ENCODE assay signal across 16 cellular contexts in the genomic region with DNA sequence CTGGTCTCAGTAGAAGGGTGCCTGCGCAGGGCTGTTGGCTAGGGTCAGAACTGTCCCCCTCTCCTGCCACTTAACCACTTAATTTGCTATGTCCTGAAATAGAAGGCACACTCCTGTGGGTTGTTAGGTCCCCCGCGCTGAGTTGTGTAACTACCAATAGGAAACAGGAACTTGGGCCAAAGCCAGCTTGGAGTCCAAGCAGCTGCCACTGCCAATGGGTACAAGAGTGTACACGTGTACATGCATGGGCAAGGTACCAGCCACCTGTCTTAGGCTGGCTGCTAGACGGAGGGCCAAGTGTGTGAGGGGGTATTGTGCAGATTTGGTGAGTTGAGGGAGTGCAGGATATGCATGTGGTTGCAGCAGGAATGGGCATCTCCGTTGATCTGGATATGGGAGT. TPM values are rescaled to one million over a fixed set of nuclear protein-coding genes. Genes with fewer than 3 reads are reported as not detected.
DNase-seq lines count a peak whose midpoint lies in the region; ATAC-seq, FAIRE-seq and TF ChIP-seq lines count a peak whose summit lies in the region.
"Had no signal": no experiment of that assay in that cellular context is flagged by ENCODE, and none has a peak within 500 bp of the region (broad histone marks: within the 10 kb centered on the region; RNA-seq: fewer than 3 reads in every experiment).

No MANE protein-coding gene starts in this region.

- POLR2A ChIA-PET in HepG2 (lab: Yijun Ruan, JAX) = no interaction called here

- intact Hi-C loops in right lobe of liver (cut with DNase I) (loop anchor here in 1 of 2 donors (5.0 kb wide), 1 partner anchor 63 kb away; no protein-coding TSS in a partner anchor), HepG2 (cut with micrococcal nuclease; ENCODE audit: unreplicated experiment) (no loop called here), upper lobe of right lung (cut with DNase I) (no loop called here)

- ATAC-seq in right lobe of liver = peak; percentile 12 to 50 (median 46)
- ATAC-seq in HepG2 = no peak
- peak; percentile 52 for ATAC-seq in upper lobe of right lung
- ATAC-seq in HG03139 (IDR thresholded peaks at IDR 0.05; ENCODE audit: unreplicated experiment) = no peak

- TF ChIP-seq RAD21 in HepG2 (CRISPR knock-in tag; IDR thresholded peaks at IDR 0.05) = no peak

- 5% methylated on average over 6 of the region's 6 CpGs for WGBS in right lobe of liver (ENCODE audit: insufficient coverage, low coverage, low lambda C conversion rate, missing lambda C conversion rate)
- 5% methylated on average over 3 of the region's 6 CpGs for WGBS in HepG2 (ENCODE audit: low lambda C conversion rate)

- H4K20me1 ChIP-seq in HepG2 (ENCODE audit: insufficient read depth, low read length) = peaks cover 11% of the 10 kb centered on the region

- BruUV-seq in HepG2 (replicated peaks; lab: Mats Ljungman, UMichigan) = no TSS peak

- H2AFZ ChIP-seq in HepG2 (ENCODE audit: low read length) = no peak overlapping the region

- TF ChIP-seq POLR2A in right lobe of liver (IDR thresholded peaks at IDR 0.05) = no peak
- no peak for TF ChIP-seq POLR2A in HepG2 (IDR thresholded peaks at IDR 0.05; ENCODE audit: insufficient read depth in 1 of 2, low read depth in 2 of 2, low read length in 2 of 2)

- no peaks in the 10 kb centered on the region for H3K9me3 ChIP-seq in right lobe of liver
- H3K9me3 ChIP-seq in HepG2 (ENCODE audit: low read length) = no peaks in the 10 kb centered on the region
- no peaks in the 10 kb centered on the region for H3K9me3 ChIP-seq in upper lobe of right lung
- H3K9me3 ChIP-seq: esophagus squamous epithelium, prostate gland, SK-N-SH had no signal

- H3K36me3 ChIP-seq in right lobe of liver (no peaks in the 10 kb centered on the region), HepG2 (replicated peaks in 1 of 2; ENCODE audit: control insufficient read depth in 1 of 2, insufficient read depth in 2 of 2, low read length in 2 of 2) (no peaks in the 10 kb centered on the region), bronchial epithelial cell (ENCODE audit: control insufficient read depth, insufficient read depth, low read length) (no peaks in the 10 kb centered on the region), upper lobe of right lung (no peaks in the 10 kb centered on the region)
- H3K36me3 ChIP-seq: esophagus squamous epithelium, prostate gland had no signal

- H3K4me2 ChIP-seq in HepG2 (ENCODE audit: low read depth, low read length) = no peak overlapping the region
- H3K4me2 ChIP-seq: SK-N-SH had no signal

- FAIRE-seq in HepG2 (lab: Jason Lieb, UNC) (no peak), bronchial epithelial cell (lab: Jason Lieb, UNC) (peak; percentile 52)

- H3K4me1 ChIP-seq in right lobe of liver (peaks cover 0 to 6% (median 0%) of the 10 kb centered on the region in 4 donors), HepG2 (ENCODE audit: insufficient read depth, low read length) (peaks cover 2% of the 10 kb centered on the region), upper lobe of right lung (peaks cover 13% of the 10 kb centered on the region)

- in situ Hi-C loops in HepG2 (cut with HindIII; ENCODE audit: extremely low pct_ligation_motif_present, low pct_unique_long_range_greater_than_20kb) = no loop called here

- no peak overlapping the region for H3K4me3 ChIP-seq in right lobe of liver
- no peak overlapping the region for H3K4me3 ChIP-seq in HepG2 (replicated peaks in 1 of 3; ENCODE audit: insufficient read depth in 1 of 3, low read depth in 2 of 3, low read length in 3 of 3)
- no peak overlapping the region for H3K4me3 ChIP-seq in bronchial epithelial cell (ENCODE audit: low read depth, low read length)
- H3K4me3 ChIP-seq in upper lobe of right lung = no peak overlapping the region
- H3K4me3 ChIP-seq: esophagus squamous epithelium, prostate gland had no signal

- CTCF ChIA-PET in HepG2 (lab: Yijun Ruan, JAX; ENCODE audit: low intra/inter-chr PET ratio, low total read pairs) = no interaction called here

- H3K27ac ChIP-seq in right lobe of liver (no peak overlapping the region), HepG2 (ENCODE audit: extremely low read length, insufficient read depth, low read length) (no peak overlapping the region), upper lobe of right lung (no peak overlapping the region)
- H3K27ac ChIP-seq: esophagus squamous epithelium, prostate gland had no signal

- peaks cover 21 to 82% of the 10 kb centered on the region in 2 donors for H3K27me3 ChIP-seq in right lobe of liver
- H3K27me3 ChIP-seq in HepG2 (ENCODE audit: control insufficient read depth in 1 of 2, insufficient read depth in 2 of 2, low read length in 2 of 2) = peaks cover 15 to 94% of the 10 kb centered on the region in 2 experiments
- peaks cover 78% of the 10 kb centered on the region for H3K27me3 ChIP-seq in bronchial epithelial cell (ENCODE audit: control insufficient read depth, insufficient read depth, low read length)
- peaks cover 98% of the 10 kb centered on the region for H3K27me3 ChIP-seq in upper lobe of right lung

- DNase-seq in right lobe of liver (peak in 1 of 3 donors; percentile 63), HepG2 (ENCODE audit: low spot score) (no peak), NCI-H774 (lab: John Stamatoyannopoulos, UW) (peak; percentile 75), bronchial epithelial cell (ENCODE audit: low read depth) (no peak), upper lobe of right lung (no peak), NCI-H82 treated with DMSO at 0.1 percent for 48 hours (lab: John Stamatoyannopoulos, UW; ENCODE audit: unreplicated experiment) (no peak), GM19240 (ENCODE audit: insufficient read length, low spot score) (no peak)
- DNase-seq: activated CD4-positive, alpha-beta T cell treated with anti-CD3 and anti-CD28 coated beads, Interleukin-2, amount 50 U/mL, for 1 hour; activated effector memory CD4-positive, alpha-beta T cell treated with Interleukin-2 at 50 U/mL for 16 hours; esophagus squamous epithelium; NCI-H2227 treated with DMSO at 0.1 percent for 48 hours; SK-N-SH; stimulated activated CD4-positive, alpha-beta T cell treated with anti-CD3 and anti-CD28 coated beads, Interleukin-2, amount 100 ng/mL, for 48 hours; stimulated activated naive CD4-positive, alpha-beta T cell treated with Interleukin-2 at 50 U/mL for 16 hours had no signal

- H3K79me2 ChIP-seq in HepG2 (ENCODE audit: insufficient read depth, low read length) = no peaks in the 10 kb centered on the region

- no peak overlapping the region for H3K9ac ChIP-seq in HepG2 (ENCODE audit: insufficient read depth, low read depth, low read length)
- H3K9ac ChIP-seq: SK-N-SH had no signal

- TF ChIP-seq EP300 in HepG2 (IDR thresholded peaks at IDR 0.05; ENCODE audit: low read depth in 2 of 2, low read length in 2 of 2) = no peak
- TF ChIP-seq EP300 in HepG2 (CRISPR knock-in tag; IDR thresholded peaks at IDR 0.05; ENCODE audit: borderline replicate concordance) = no peak

- TF ChIP-seq CTCF in right lobe of liver (IDR thresholded peaks at IDR 0.05) (no peak), HepG2 (CRISPR knock-in tag; IDR thresholded peaks at IDR 0.05) (no peak), bronchial epithelial cell (IDR thresholded peaks at IDR 0.05; ENCODE audit: insufficient read depth, low read length, severe bottlenecking) (no peak), upper lobe of right lung (IDR thresholded peaks at IDR 0.05) (no peak)

TF ChIP-seq in HepG2, 621 proteins besides CTCF, POLR2A, EP300 and RAD21 (continues in another document):
- no peak for TF ChIP-seq NRL (CRISPR knock-in tag; IDR thresholded peaks at IDR 0.05; ENCODE audit: borderline replicate concordance)
- TF ChIP-seq TSC22D2 (CRISPR knock-in tag; IDR thresholded peaks at IDR 0.05; ENCODE audit: borderline replicate concordance) = no peak

RNA-seq across cellular contexts. Expression of a gene that starts 29.7 kb away (rescaled TPM):
- total RNA-seq in right lobe of liver (10 to 100 TPM; 26.3 to 34.7 (median 30.3) TPM), HepG2 (2016; rRNA removed; fragmentation: Illumina TruSeq; extraction: Trizol) (19.1 and 35.5 TPM in 2 replicates), bronchial epithelial cell (85.6 and 93.7 TPM in 2 replicates), upper lobe of right lung (56.6 TPM)
- total RNA-seq in HepG2 (2016; cell fraction: cytosol; rRNA removed; fragmentation: Illumina TruSeq; extraction: Trizol; ENCODE audit: low read depth) = 6.9 and 8.0 TPM in 2 replicates
- total RNA-seq in HepG2 (2016; cell fraction: insoluble cytoplasmic fraction; rRNA removed; fragmentation: Illumina TruSeq; extraction: Trizol) = 16.0 and 36.6 TPM in 2 replicates
- 11.4 and 21.6 TPM in 2 replicates for total RNA-seq in HepG2 (2016; cell fraction: membrane; rRNA removed; fragmentation: Illumina TruSeq; extraction: Trizol)
- total RNA-seq in HepG2 (2016; cell fraction: nucleus; rRNA removed; fragmentation: Illumina TruSeq; extraction: Trizol) = 38.6 and 60.2 TPM in 2 replicates
- 25.7 and 26.6 TPM in 2 replicates for polyA plus RNA-seq in HepG2 (2011; rRNA removed)
- polyA plus RNA-seq in HepG2 (2011; cell fraction: cytosol; rRNA removed) = 13.7 and 15.2 TPM in 2 replicates
- polyA plus RNA-seq in HepG2 (2011; cell fraction: nucleus; rRNA removed) = 142 and 145 TPM in 2 replicates
- polyA plus RNA-seq in HepG2 (2012) = 28.3 and 36.3 TPM in 2 replicates
- polyA plus RNA-seq in HepG2 (2016; cell fraction: cytosol; fragmentation: Illumina TruSeq; extraction: Trizol; ENCODE audit: low read depth) = 3.7 and 4.1 TPM in 2 replicates
- polyA plus RNA-seq in HepG2 (2016; cell fraction: insoluble cytoplasmic fraction; fragmentation: Illumina TruSeq; extraction: Trizol; ENCODE audit: low read depth) = 16.4 and 17.4 TPM in 2 replicates
- 6.7 and 7.3 TPM in 2 replicates for polyA plus RNA-seq in HepG2 (2016; cell fraction: membrane; fragmentation: Illumina TruSeq; extraction: Trizol; ENCODE audit: low read depth)
- polyA plus RNA-seq in HepG2 (2016; cell fraction: nucleus; fragmentation: Illumina TruSeq; extraction: Trizol; ENCODE audit: insufficient read depth, low read depth) = 82.0 and 91.8 TPM in 2 replicates
- 52.1 and 71.8 TPM in 2 replicates for polyA minus RNA-seq in HepG2 (2011; rRNA and poly(A)+ RNA removed; ENCODE audit: low replicate concordance)
- polyA minus RNA-seq in HepG2 (2011; cell fraction: cytosol; rRNA and poly(A)+ RNA removed) = 13.2 and 24.3 TPM in 2 replicates
- polyA minus RNA-seq in HepG2 (2011; cell fraction: nucleus; rRNA and poly(A)+ RNA removed) = 84.7 and 98.0 TPM in 2 replicates

Comparison
In these comparisons a context has a peak if more than half of its experiments do, and no peak if none do; other contexts are left out.
1. ATAC-seq: peak in right lobe of liver (4 of 4) and upper lobe of right lung (single experiment); none in HepG2 (single experiment) and HG03139 (single experiment).